8 cellular contexts compared by ENCODE assay signal in the genomic region with DNA sequence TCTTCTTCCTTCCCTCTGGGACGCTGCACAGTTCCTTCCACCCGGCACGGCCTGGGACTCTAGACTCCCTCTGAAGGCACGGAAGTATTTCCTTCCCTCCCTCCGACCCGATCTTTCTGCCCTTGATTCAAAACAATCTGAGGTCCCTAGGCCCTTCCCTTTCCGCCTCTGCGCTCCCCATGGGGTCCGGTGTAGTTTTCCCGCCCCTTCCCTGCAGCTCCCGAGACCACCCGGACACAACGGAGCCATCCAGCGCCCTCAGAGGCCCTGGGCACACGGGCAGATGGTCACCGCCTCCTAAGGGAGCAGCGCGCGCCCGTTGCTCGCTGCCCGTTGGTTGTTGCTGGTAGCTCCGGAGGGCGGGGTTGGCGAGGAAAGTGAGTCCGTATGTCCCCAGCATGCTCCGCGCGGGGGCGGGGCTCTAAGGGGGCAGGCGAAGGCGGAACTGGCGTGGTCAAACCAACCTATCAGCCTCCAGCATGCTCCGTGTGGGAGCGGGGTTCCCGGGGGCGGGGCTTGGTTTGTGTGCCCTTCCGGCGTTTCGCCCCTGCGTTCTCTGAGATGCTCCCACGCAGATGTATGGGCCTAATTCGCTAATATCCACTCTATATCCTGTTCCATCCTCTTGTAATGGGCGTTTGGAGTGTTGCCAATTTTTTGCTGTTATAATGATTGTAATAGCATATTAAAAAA. TPM values are rescaled to one million over a fixed set of nuclear protein-coding genes. Genes with fewer than 3 reads are reported as not detected.
DNase-seq lines count a peak whose midpoint lies in the region; ATAC-seq and TF ChIP-seq lines count a peak whose summit lies in the region.

No MANE protein-coding gene starts in this region.

- in situ Hi-C loops in astrocyte of the spinal cord (cut with HindIII; ENCODE audit: low sequenced_read_pairs) = no loop called here

- H3K4me3 ChIP-seq in astrocyte of the spinal cord (ENCODE audit: low read depth, low read length) = peak overlapping the region; percentile 69

- ATAC-seq in GM18511 (IDR thresholded peaks at IDR 0.05; ENCODE audit: unreplicated experiment) (peak; percentile 98), HG03025 (IDR thresholded peaks at IDR 0.05; ENCODE audit: low FRiP score, unreplicated experiment) (peak; percentile 91)

- TF ChIP-seq CTCF in astrocyte of the spinal cord (IDR thresholded peaks at IDR 0.05; ENCODE audit: low read depth, low read length) = no peak

- DNase-seq in NCI-H2029 treated with DMSO at 0.1 percent for 48 hours (lab: John Stamatoyannopoulos, UW) (peak; percentile 83), T1000 (lab: John Stamatoyannopoulos, UW) (peak; percentile 97), astrocyte of the spinal cord (ENCODE audit: low read depth, low spot score) (peak; percentile 99), hippocampal formation (lab: John Stamatoyannopoulos, UW) (peak; percentile 98), renal cortical epithelial cell (ENCODE audit: low read depth) (peak; percentile 96), cortex of kidney (lab: John Stamatoyannopoulos, UW) (no peak)

RNA-seq across cellular contexts. Expression of gene MIF, which starts 19.6 kb away (rescaled TPM):
- total RNA-seq in renal cortical epithelial cell = 213 and 324 TPM in 2 replicates

RNA-seq across cellular contexts. Expression of gene GSTT2B, which starts 47.2 kb away (rescaled TPM):
- total RNA-seq in renal cortical epithelial cell = 3.0 and 4.7 TPM in 2 replicates

RNA-seq across cellular contexts. Expression of gene DDTL, which starts 52.9 kb away (rescaled TPM):
- total RNA-seq in renal cortical epithelial cell = 1.6 and 1.7 TPM in 2 replicates

RNA-seq across cellular contexts. Expression of gene SLC2A11, which starts 56.1 kb away (rescaled TPM):
- 18.2 and 22.8 TPM in 2 replicates for total RNA-seq in renal cortical epithelial cell
